ENCODE assay signal across 8 cellular contexts in the genomic region with DNA sequence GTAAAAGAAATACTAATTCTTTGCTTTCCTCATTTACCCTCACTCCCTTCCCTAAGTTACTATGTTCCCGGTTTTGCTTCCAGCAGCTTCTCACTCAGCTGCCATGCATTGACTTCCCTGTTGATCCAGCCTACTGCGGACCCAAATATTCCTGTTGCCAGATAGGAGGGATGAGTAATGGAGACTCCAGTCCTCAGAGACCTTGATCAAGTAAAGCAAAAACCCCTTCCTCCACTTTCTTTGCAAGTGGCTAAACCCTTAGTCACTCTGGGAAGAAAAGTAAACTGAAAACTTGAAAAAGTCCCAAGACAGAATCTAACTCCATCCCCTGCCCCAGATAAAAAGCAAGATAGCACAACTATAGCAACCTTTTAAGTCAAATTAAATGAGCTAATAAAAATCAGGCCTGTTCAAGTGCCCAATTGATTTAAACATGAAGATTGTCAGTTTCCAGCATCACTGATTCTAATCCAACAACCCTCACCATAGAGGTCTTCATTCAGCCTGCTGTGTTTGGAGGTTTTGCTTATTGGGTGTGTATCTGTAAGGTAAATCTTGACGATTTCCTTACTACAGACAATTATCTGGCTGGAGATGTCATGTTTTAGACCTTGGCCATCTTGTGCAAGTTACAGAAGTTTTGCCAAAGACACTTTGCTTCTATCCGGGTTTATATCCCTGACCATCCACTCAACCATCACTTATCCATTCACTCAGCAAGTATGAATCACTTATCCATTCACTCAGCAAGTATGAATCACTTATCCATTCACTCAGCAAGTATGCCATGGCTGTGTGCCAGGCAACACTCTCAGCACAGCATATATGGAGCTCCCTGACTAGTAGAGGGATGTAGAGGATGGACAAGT. TPM values are rescaled to one million over a fixed set of nuclear protein-coding genes. Genes with fewer than 3 reads are reported as not detected.
DNase-seq lines count a peak whose midpoint lies in the region; ATAC-seq, FAIRE-seq and TF ChIP-seq lines count a peak whose summit lies in the region.

No MANE protein-coding gene starts in this region.

- no peak overlapping the region for H3K9ac ChIP-seq in kidney (ENCODE audit: low read length in 2 of 2)

- POLR2A ChIA-PET in A673 (lab: Charles Lee; ENCODE audit: low non-redundant PET): no interaction called here

- no peaks in the 10 kb centered on the region for H3K4me1 ChIP-seq in A673 (ENCODE audit: insufficient read depth, low read length, poor library complexity, severe bottlenecking)
- H3K4me1 ChIP-seq in kidney (ENCODE audit: control insufficient read depth in 1 of 2, insufficient read depth in 1 of 2, low read depth in 1 of 2, low read length in 2 of 2): no peaks in the 10 kb centered on the region

- no TSS peak for BruUV-seq in A673 (replicated peaks; lab: Mats Ljungman, UMichigan)

- DNase-seq in A673 (ENCODE audit: low spot score): peak; percentile 84
- peak; percentile 96 for DNase-seq in HFF-Myc (ENCODE audit: extremely low read depth, low read depth)
- peak; percentile 86 for DNase-seq in amniotic stem cell (lab: John Stamatoyannopoulos, UW)
- peak; percentile 90 for DNase-seq in kidney
- DNase-seq in HuH-7 (ENCODE audit: low spot score): no peak
- DNase-seq in SHP77 treated with DMSO at 0.1 percent for 48 hours (lab: John Stamatoyannopoulos, UW): no peak
- no peak for DNase-seq in cerebellar cortex (ENCODE audit: low spot score)

- H3K27me3 ChIP-seq in A673 (replicated peaks; ENCODE audit: insufficient read depth, low read depth, low read length, poor library complexity): no peaks in the 10 kb centered on the region

- CTCF ChIA-PET in A673 (lab: Charles Lee): no interaction called here

- H3K9me3 ChIP-seq in A673 (ENCODE audit: low read depth, low read length, poor library complexity, severe bottlenecking) (no peaks in the 10 kb centered on the region), kidney (ENCODE audit: control insufficient read depth in 1 of 2, low read length in 2 of 2) (no peaks in the 10 kb centered on the region)

- no peak overlapping the region for H3K4me3 ChIP-seq in A673 (ENCODE audit: low read depth, low read length, poor library complexity, severe bottlenecking)
- no peak overlapping the region for H3K4me3 ChIP-seq in HFF-Myc (replicated peaks; ENCODE audit: low read depth, low read length)
- H3K4me3 ChIP-seq in kidney (ENCODE audit: low read length in 2 of 2): no peak overlapping the region

- intact Hi-C loops in A673 (cut with micrococcal nuclease; ENCODE audit: unreplicated experiment): no loop called here
- intact Hi-C loops in kidney (cut with DNase I): no loop called here

- no peak for FAIRE-seq in kidney (lab: Jason Lieb, UNC)

- no peak overlapping the region for H3K27ac ChIP-seq in A673 (ENCODE audit: low read depth, low read length, poor library complexity, severe bottlenecking)
- no peak overlapping the region for H3K27ac ChIP-seq in kidney (ENCODE audit: low read depth in 2 of 2, low read length in 2 of 2)

- TF ChIP-seq CTCF in A673 (conservative IDR thresholded peaks at IDR 0.05; ENCODE audit: low read depth, low read length): no peak
- TF ChIP-seq CTCF in HFF-Myc (IDR thresholded peaks at IDR 0.05; ENCODE audit: low read depth, low read length, missing control alignments): no peak
- TF ChIP-seq CTCF in kidney (IDR thresholded peaks at IDR 0.05; ENCODE audit: borderline replicate concordance, extremely low read depth, insufficient read depth): no peak

- H3K36me3 ChIP-seq in A673 (ENCODE audit: insufficient read depth, low read length, poor library complexity, severe bottlenecking): no peaks in the 10 kb centered on the region
- H3K36me3 ChIP-seq in kidney (ENCODE audit: control insufficient read depth in 1 of 2, insufficient read depth in 2 of 2, low read length in 2 of 2): no peaks in the 10 kb centered on the region

- ATAC-seq in HG03135 (IDR thresholded peaks at IDR 0.05; ENCODE audit: unreplicated experiment): no peak

RNA-seq across cellular contexts. Expression of a gene that starts 17.6 kb away (rescaled TPM):
- total RNA-seq in A673 (2021) (not detected in 2 replicates), kidney (6.9 TPM)
- polyA plus RNA-seq in kidney (ENCODE audit: insufficient read depth, low read depth, low replicate concordance): 1.2 TPM

RNA-seq across cellular contexts. Expression of a gene that starts 42.0 kb away (rescaled TPM):
- total RNA-seq in A673 (2021): not detected in 2 replicates
- 0.72 TPM for total RNA-seq in kidney
- polyA plus RNA-seq in kidney (ENCODE audit: insufficient read depth, low read depth, low replicate concordance): not detected

Comparison
In these comparisons a context has a peak if more than half of its experiments do, and no peak if none do; other contexts are left out.
1. DNase-seq: peak in A673 (single experiment), HFF-Myc (single experiment), amniotic stem cell (single experiment) and kidney (single experiment); none in HuH-7 (single experiment), SHP77 treated with DMSO at 0.1 percent for 48 hours (single experiment) and cerebellar cortex (single experiment).